Comparison of ENCODE assay signal across 8 cellular contexts in the genomic region with DNA sequence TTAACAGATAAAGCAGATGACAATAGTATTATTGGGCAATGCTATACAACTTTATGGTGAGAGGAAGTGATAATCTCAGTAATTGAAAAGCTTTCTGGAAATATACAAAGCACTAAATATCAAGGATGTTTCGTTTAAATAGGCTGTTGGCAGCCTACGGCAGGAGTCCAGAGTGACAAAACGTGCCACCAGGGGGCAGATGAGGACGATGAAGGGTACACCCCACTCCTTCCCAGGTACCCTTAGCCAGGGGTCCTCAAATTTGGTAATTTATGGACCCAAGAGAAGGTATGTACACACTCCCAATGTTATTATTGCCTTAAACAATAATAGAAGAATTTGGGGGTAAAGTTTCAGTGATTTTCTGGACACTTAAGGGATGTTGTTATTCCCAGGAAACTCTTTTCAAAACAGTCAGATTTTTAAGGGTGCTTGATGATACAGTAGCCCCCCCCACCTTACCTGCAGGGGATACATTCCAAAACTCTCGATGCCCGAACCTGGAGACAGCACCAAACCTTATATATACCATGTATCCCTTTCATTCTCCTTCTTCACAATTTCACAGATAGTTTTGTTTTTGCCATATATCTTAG. TPM values are rescaled to one million over a fixed set of nuclear protein-coding genes. Genes with fewer than 3 reads are reported as not detected.
DNase-seq lines count a peak whose midpoint lies in the region; ATAC-seq and TF ChIP-seq lines count a peak whose summit lies in the region.

No MANE protein-coding gene starts in this region.

- POLR2A ChIA-PET in GM10248 (lab: Yijun Ruan, JAX): no interaction called here

- intact Hi-C loops in heart right ventricle (cut with DNase I): loop anchor here in 6 of 10 donors (5.0 to 10.0 kb wide), 4 partner anchors 213 to 228 kb away; no protein-coding TSS in a partner anchor

- TF ChIP-seq CTCF in GM10248 (IDR thresholded peaks at IDR 0.05; ENCODE audit: control extremely low read depth, extremely low read depth, low read depth, missing control alignments) (peak; percentile 28), heart right ventricle (IDR thresholded peaks at IDR 0.05) (peak; percentile 22 to 66 (median 51))

- H3K4me1 ChIP-seq in SJCRH30: no peaks in the 10 kb centered on the region
- H3K4me1 ChIP-seq in heart right ventricle: peaks cover 0 to 3% (median 0%) of the 10 kb centered on the region in 9 donors

- WGBS in heart right ventricle, 2 donors: 23 to 27% methylated on average over 6 of the region's 6 CpGs

- H3K4me3 ChIP-seq in SJCRH30 (no peak overlapping the region), heart right ventricle (no peak overlapping the region)

- H3K36me3 ChIP-seq in SJCRH30: no peaks in the 10 kb centered on the region
- H3K36me3 ChIP-seq in heart right ventricle: no peaks in the 10 kb centered on the region

- H3K27ac ChIP-seq in SJCRH30 (no peak overlapping the region), heart right ventricle (no peak overlapping the region)

- H3K9me3 ChIP-seq in SJCRH30 (replicated peaks): no peaks in the 10 kb centered on the region
- H3K9me3 ChIP-seq in heart right ventricle: no peaks in the 10 kb centered on the region

- CTCF ChIA-PET in GM10248 (lab: Yijun Ruan, JAX): interaction anchor here (1.2 kb wide), 1 partner anchor 17 kb away, joined by 3 read pairs; no protein-coding TSS in a partner anchor

- peaks cover 7% of the 10 kb centered on the region; the same call in 1 of the 2 replicates for H3K27me3 ChIP-seq in SJCRH30
- peaks cover 0 to 56% (median 32%) of the 10 kb centered on the region in 7 donors for H3K27me3 ChIP-seq in heart right ventricle

- ATAC-seq in heart right ventricle (no peak), GM21367 (IDR thresholded peaks at IDR 0.05; ENCODE audit: unreplicated experiment) (no peak)

- DNase-seq in A172 (ENCODE audit: low spot score) (peak; percentile 2), GM10248 (ENCODE audit: extremely low spot score) (no peak), SJCRH30 (peak; percentile 38 to 70), heart right ventricle (peak in 1 of 2 donors; percentile 25), NCI-H1694 (lab: John Stamatoyannopoulos, UW) (no peak), hepatic stellate cell (ENCODE audit: low spot score) (no peak)
- peak; percentile 67 for DNase-seq in stimulated activated CD8-positive, alpha-beta memory T cell treated with anti-CD3 and anti-CD28 coated beads, Interleukin-4, amount 100 ng/mL, for 48 hours

RNA-seq across cellular contexts. Expression of a gene that starts 1.4 kb away (rescaled TPM):
- total RNA-seq in A172 (2014; rRNA removed; shearing (Covaris generic)): not detected in 2 replicates
- total RNA-seq in SJCRH30 (2014; rRNA removed; shearing (Covaris generic)): 2.2 TPM in 2 replicates
- under 1 TPM in 4 of 10 donors, not detected in 6; 0.07 to 0.11 (median 0.09) TPM for total RNA-seq in heart right ventricle
- under 1 TPM in 1 of 2 donors, not detected in 1; 0.04 TPM for polyA plus RNA-seq in heart right ventricle

RNA-seq across cellular contexts. Expression of a gene that starts 38.1 kb away (rescaled TPM):
- not detected in 2 replicates for total RNA-seq in A172 (2014; rRNA removed; shearing (Covaris generic))
- total RNA-seq in SJCRH30 (2014; rRNA removed; shearing (Covaris generic)): not detected in 2 replicates
- total RNA-seq in heart right ventricle: 10 to 100 TPM; 33.2 to 54.6 (median 41.8) TPM
- polyA plus RNA-seq in heart right ventricle: 10 to 100 TPM in 1 of 2 donors, 1 to 10 TPM in 1; 6.7 to 29.0 TPM

Comparison
In these comparisons a context has a peak if more than half of its experiments do, and no peak if none do; other contexts are left out.
1. DNase-seq: peak in A172 (single experiment), SJCRH30 (2 of 2) and stimulated activated CD8-positive, alpha-beta memory T cell treated with anti-CD3 and anti-CD28 coated beads, Interleukin-4, amount 100 ng/mL, for 48 hours (single experiment); none in GM10248 (single experiment), NCI-H1694 (single experiment) and hepatic stellate cell (single experiment).
2. RNA of a gene that starts 38.1 kb away (total RNA-seq): 33.2 to 54.6 TPM in heart right ventricle; not detected in A172 and not detected in SJCRH30; every median in the first group is over 10 times any median in the second.